8 cellular contexts compared by ENCODE assay signal in genomic region chr17:2593846-2594656, GRCh38. TPM values are rescaled to one million over a fixed set of nuclear protein-coding genes. Genes with fewer than 3 reads are reported as not detected.
DNase-seq lines count a peak whose midpoint lies in the region; ATAC-seq and TF ChIP-seq lines count a peak whose summit lies in the region.

No MANE protein-coding gene starts in this region.

- H3K4me3 ChIP-seq in neural cell (ENCODE audit: low read length) = peak overlapping the region; percentile 96
- peak overlapping the region; percentile 82 to 92 (median 91) for H3K4me3 ChIP-seq in stomach

- H3K4me1 ChIP-seq in stomach = peaks cover 24 to 58% (median 51%) of the 10 kb centered on the region in 4 donors

- CTCF ChIA-PET in Calu3 (lab: Charles Lee) (interaction anchor here (0.6 kb wide), 1 partner anchor 337 kb away, joined by 7 read pairs; no protein-coding TSS in a partner anchor), RWPE1 (lab: Yijun Ruan, JAX) (no interaction called here)

- H3F3A ChIP-seq in neural cell (ENCODE audit: insufficient read depth, low read length, poor library complexity, severe bottlenecking) = no peaks in the 10 kb centered on the region

- BruUV-seq in Calu3 (replicated peaks; lab: Mats Ljungman, UMichigan) = no TSS peak

- no peaks in the 10 kb centered on the region for H3K9me3 Mint-ChIP-seq in Calu3 (ENCODE audit: low read depth, unreplicated experiment)

- TF ChIP-seq EP300 in neural cell (conservative IDR thresholded peaks at IDR 0.05; ENCODE audit: poor library complexity, severe bottlenecking) (no peak), stomach (IDR thresholded peaks at IDR 0.05) (no peak)

- H3K4me3 Mint-ChIP-seq in Calu3 (ENCODE audit: low read depth, unreplicated experiment) = peak overlapping the region; percentile 82

- no peak for TF ChIP-seq POLR2A in stomach (IDR thresholded peaks at IDR 0.05)

- peak overlapping the region; percentile 96 for H3K4me2 ChIP-seq in neural cell (ENCODE audit: low read length)

- TF ChIP-seq RAD21 in neural cell (conservative IDR thresholded peaks at IDR 0.05) = peak; percentile 8

- intact Hi-C loops in Calu3 (cut with micrococcal nuclease; ENCODE audit: unreplicated experiment) = loop anchor here (10.0 kb wide), 1 partner anchor 81 kb away; no protein-coding TSS in a partner anchor
- intact Hi-C loops in stomach (cut with DNase I; ENCODE audit: low total_unique reads) = no loop called here

- ATAC-seq in GM21390 (IDR thresholded peaks at IDR 0.05; ENCODE audit: unreplicated experiment) = peak; percentile 43

- H3K27me3 ChIP-seq in neural cell (ENCODE audit: insufficient read depth, low read depth, low read length) (no peaks in the 10 kb centered on the region), stomach (no peaks in the 10 kb centered on the region)

- H4K20me1 ChIP-seq in neural cell (ENCODE audit: insufficient read depth) = peaks cover 9% of the 10 kb centered on the region

- peak overlapping the region; percentile 57 for H3K27ac Mint-ChIP-seq in Calu3 (ENCODE audit: unreplicated experiment)

- H3K27ac ChIP-seq in RWPE1 (peak overlapping the region; percentile 98), neural cell (ENCODE audit: low read length) (peak overlapping the region; percentile 98), stomach (peak overlapping the region; percentile 98 to 100 (median 99))

- DNase-seq in Calu3 (peak; percentile 71), HUDEP-2 (lab: John Stamatoyannopoulos, UW; ENCODE audit: unreplicated experiment in 76 of 76) (peak in 65 of 76 experiments; percentile 9 to 90 (median 66)), RWPE1 (ENCODE audit: low spot score) (peak; percentile 80), fibroblast of the conjunctiva (ENCODE audit: low read depth) (peak; percentile 28), stomach (peak; percentile 82)
- peak; percentile 93 for DNase-seq in activated effector memory CD4-positive, alpha-beta T cell treated with anti-CD3 and anti-CD28 coated beads, Interleukin-2, amount 50 U/mL, for 16 hours

- no peaks in the 10 kb centered on the region for H3K27me3 Mint-ChIP-seq in Calu3 (ENCODE audit: unreplicated experiment)

- no peaks in the 10 kb centered on the region for H3K9me2 ChIP-seq in neural cell (ENCODE audit: insufficient read depth, low read length)

- peaks cover 49% of the 10 kb centered on the region for H3K79me2 ChIP-seq in neural cell (replicated peaks; ENCODE audit: insufficient read depth, low read length)

- peaks cover 9% of the 10 kb centered on the region for H3K4me1 Mint-ChIP-seq in Calu3 (ENCODE audit: low read depth, unreplicated experiment)

- TF ChIP-seq CTCF in Calu3 (IDR thresholded peaks at IDR 0.05; ENCODE audit: unreplicated experiment) (no peak), RWPE1 (conservative IDR thresholded peaks at IDR 0.05; ENCODE audit: low read depth) (no peak), neural cell (IDR thresholded peaks at IDR 0.05; ENCODE audit: poor library complexity, severe bottlenecking) (no peak), stomach (IDR thresholded peaks at IDR 0.05) (no peak)

- 0 to 2% (median 0%) methylated on average over 25 to 71 of the region's 73 CpGs for WGBS in stomach, 5 donors

- peak overlapping the region; percentile 21 for H2AFZ ChIP-seq in neural cell (ENCODE audit: low read depth, low read length)

- POLR2A ChIA-PET in RWPE1 (lab: Yijun Ruan, JAX; ENCODE audit: low non-redundant PET) = interaction anchor here (0.9 kb wide), 1 partner anchor 62 kb away, joined by 3 read pairs; no protein-coding TSS in a partner anchor

- no peaks in the 10 kb centered on the region for H3K36me3 ChIP-seq in neural cell (ENCODE audit: insufficient read depth, low read length)
- H3K36me3 ChIP-seq in stomach = no peaks in the 10 kb centered on the region

- H3K9me3 ChIP-seq in neural cell (ENCODE audit: low read length) (no peaks in the 10 kb centered on the region), stomach (no peaks in the 10 kb centered on the region)

- H3K36me3 Mint-ChIP-seq in Calu3 (ENCODE audit: insufficient read depth, unreplicated experiment) = peaks cover 27% of the 10 kb centered on the region

- H3K9ac ChIP-seq in neural cell (ENCODE audit: low read length) = peak overlapping the region; percentile 100

TF ChIP-seq in neural cell, 6 proteins besides CTCF, POLR2A, EP300 and RAD21:
- TF ChIP-seq, protein P1, sequence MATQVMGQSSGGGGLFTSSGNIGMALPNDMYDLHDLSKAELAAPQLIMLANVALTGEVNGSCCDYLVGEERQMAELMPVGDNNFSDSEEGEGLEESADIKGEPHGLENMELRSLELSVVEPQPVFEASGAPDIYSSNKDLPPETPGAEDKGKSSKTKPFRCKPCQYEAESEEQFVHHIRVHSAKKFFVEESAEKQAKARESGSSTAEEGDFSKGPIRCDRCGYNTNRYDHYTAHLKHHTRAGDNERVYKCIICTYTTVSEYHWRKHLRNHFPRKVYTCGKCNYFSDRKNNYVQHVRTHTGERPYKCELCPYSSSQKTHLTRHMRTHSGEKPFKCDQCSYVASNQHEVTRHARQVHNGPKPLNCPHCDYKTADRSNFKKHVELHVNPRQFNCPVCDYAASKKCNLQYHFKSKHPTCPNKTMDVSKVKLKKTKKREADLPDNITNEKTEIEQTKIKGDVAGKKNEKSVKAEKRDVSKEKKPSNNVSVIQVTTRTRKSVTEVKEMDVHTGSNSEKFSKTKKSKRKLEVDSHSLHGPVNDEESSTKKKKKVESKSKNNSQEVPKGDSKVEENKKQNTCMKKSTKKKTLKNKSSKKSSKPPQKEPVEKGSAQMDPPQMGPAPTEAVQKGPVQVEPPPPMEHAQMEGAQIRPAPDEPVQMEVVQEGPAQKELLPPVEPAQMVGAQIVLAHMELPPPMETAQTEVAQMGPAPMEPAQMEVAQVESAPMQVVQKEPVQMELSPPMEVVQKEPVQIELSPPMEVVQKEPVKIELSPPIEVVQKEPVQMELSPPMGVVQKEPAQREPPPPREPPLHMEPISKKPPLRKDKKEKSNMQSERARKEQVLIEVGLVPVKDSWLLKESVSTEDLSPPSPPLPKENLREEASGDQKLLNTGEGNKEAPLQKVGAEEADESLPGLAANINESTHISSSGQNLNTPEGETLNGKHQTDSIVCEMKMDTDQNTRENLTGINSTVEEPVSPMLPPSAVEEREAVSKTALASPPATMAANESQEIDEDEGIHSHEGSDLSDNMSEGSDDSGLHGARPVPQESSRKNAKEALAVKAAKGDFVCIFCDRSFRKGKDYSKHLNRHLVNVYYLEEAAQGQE (IDR thresholded peaks at IDR 0.05; ENCODE audit: borderline replicate concordance) = no peak
- TF ChIP-seq SMC3 (conservative IDR thresholded peaks at IDR 0.05; ENCODE audit: poor library complexity) (no peak), POLR2AphosphoS5 (IDR thresholded peaks at IDR 0.05) (peak; percentile 50), MXI1 (conservative IDR thresholded peaks at IDR 0.05; ENCODE audit: poor library complexity, severe bottlenecking) (no peak), EZH2 (IDR thresholded peaks at IDR 0.05; ENCODE audit: borderline replicate concordance, insufficient read depth, low read length, poor library complexity, severe bottlenecking) (no peak), TAF1 (IDR thresholded peaks at IDR 0.05; ENCODE audit: low read depth) (peak; percentile 73)

RNA-seq across cellular contexts. Expression of gene PAFAH1B1, which starts 0.6 kb away (rescaled TPM):
- total RNA-seq in Calu3 (2022) (88.5 and 99.8 TPM in 2 replicates), stomach (100 to 1,000 TPM in 3 of 5 donors, 10 to 100 TPM in 2; 34.8 to 264 (median 170) TPM)
- polyA plus RNA-seq in neural cell (294 and 305 TPM in 2 replicates), stomach (10 to 100 TPM; 22.5 to 38.0 (median 28.4) TPM)
- polyA minus RNA-seq in neural cell = 492 and 532 TPM in 2 replicates

Comparison
In these comparisons a context has a peak if more than half of its experiments do, and no peak if none do; other contexts are left out.
1. Peak in every context shown above with its lines: DNase-seq, ATAC-seq, H3K4me3 ChIP-seq and H3K27ac ChIP-seq.
2. DNase-seq: peak in every context shown above with its lines; median percentile 93 in activated effector memory CD4-positive, alpha-beta T cell treated with anti-CD3 and anti-CD28 coated beads, Interleukin-2, amount 50 U/mL, for 16 hours; 82 in stomach; 80 in RWPE1; 71 in Calu3; 66 in HUDEP-2; 28 in fibroblast of the conjunctiva.